10 cellular contexts compared by ENCODE assay signal in genomic region chr7:25952277-25953057, GRCh38.
DNase-seq lines count a peak whose midpoint lies in the region; ATAC-seq, FAIRE-seq and TF ChIP-seq lines count a peak whose summit lies in the region.
"Had no signal": no experiment of that assay in that cellular context is flagged by ENCODE, and none has a peak within 500 bp of the region (broad histone marks: within the 10 kb centered on the region; RNA-seq: fewer than 3 reads in every experiment).

No MANE protein-coding gene starts in this region.

- DNase-seq in NCI-H187 (lab: John Stamatoyannopoulos, UW) (peak; percentile 44 to 72), NCI-H187 treated with DMSO at 0.1 percent for 48 hours (lab: John Stamatoyannopoulos, UW) (no peak), NCI-H2227 treated with DMSO at 0.1 percent for 48 hours (lab: John Stamatoyannopoulos, UW) (peak; percentile 91), endodermal cell (peak; percentile 62), small intestine (peak; percentile 83), germinal center (ENCODE audit: low spot score) (no peak), middle frontal gyrus (ENCODE audit: extremely low spot score, low spot score) (no peak)
- DNase-seq: activated naive CD8-positive, alpha-beta T cell treated with anti-CD3 and anti-CD28 coated beads for 36 hours had no signal

- H3K4me3 ChIP-seq in endodermal cell (ENCODE audit: low read length), result peak overlapping the region; percentile 57
- peak overlapping the region in 1 of 2 donors; percentile 73 for H3K4me3 ChIP-seq in small intestine (ENCODE audit: low read depth in 1 of 2, low read length in 2 of 2)

- H3K36me3 Mint-ChIP-seq in endodermal cell (ENCODE audit: low read depth), result peaks cover 17% of the 10 kb centered on the region
- H3K36me3 Mint-ChIP-seq: activated naive CD8-positive, alpha-beta T cell treated with anti-CD3 and anti-CD28 coated beads for 36 hours had no signal

- peak overlapping the region; percentile 6 for H3K27ac ChIP-seq in endodermal cell (ENCODE audit: low read depth, low read length)
- peak overlapping the region in 1 of 2 donors; percentile 87 for H3K27ac ChIP-seq in small intestine (ENCODE audit: low read depth in 1 of 2, low read length in 1 of 2)

- no peaks in the 10 kb centered on the region for H3K27me3 Mint-ChIP-seq in endodermal cell (ENCODE audit: insufficient read depth)

- 71 to 80% methylated on average over 10 to 18 of the region's 18 CpGs for WGBS in endodermal cell (ENCODE audit: insufficient coverage in 1 of 2, insufficient read length in 1 of 2), 2 experiments
- 15 to 53% (median 30%) methylated on average over 18 of the region's 18 CpGs for WGBS in small intestine, 3 donors

- peaks cover 29% of the 10 kb centered on the region for H3K9me3 Mint-ChIP-seq in endodermal cell
- H3K9me3 Mint-ChIP-seq: activated naive CD8-positive, alpha-beta T cell treated with anti-CD3 and anti-CD28 coated beads for 36 hours had no signal

- TF ChIP-seq CTCF in endodermal cell (conservative IDR thresholded peaks at IDR 0.05), result no peak

- H3K4me1 ChIP-seq in endodermal cell (ENCODE audit: control insufficient read depth, insufficient read depth, low read length) (peaks cover 6% of the 10 kb centered on the region), small intestine (ENCODE audit: control insufficient read depth in 2 of 2, insufficient read depth in 1 of 2, low read depth in 1 of 2, low read length in 1 of 2) (peaks cover 0 to 3% of the 10 kb centered on the region in 2 donors)

- H3K9ac ChIP-seq in endodermal cell (ENCODE audit: extremely low read depth, low read length, poor library complexity, severe bottlenecking), result no peak overlapping the region

- H3K4me3 Mint-ChIP-seq in endodermal cell, result peak overlapping the region; percentile 94

- H3K27me3 ChIP-seq in endodermal cell (ENCODE audit: control insufficient read depth, insufficient read depth, low read length, poor library complexity, severe bottlenecking) (no peaks in the 10 kb centered on the region), small intestine (ENCODE audit: control insufficient read depth in 2 of 2, insufficient read depth in 2 of 2, low read length in 2 of 2) (no peaks in the 10 kb centered on the region)

- ATAC-seq in HG02885 (IDR thresholded peaks at IDR 0.05; ENCODE audit: poor library complexity, unreplicated experiment), result no peak

- peak overlapping the region; percentile 88 for H3K27ac Mint-ChIP-seq in endodermal cell
- H3K27ac Mint-ChIP-seq: activated naive CD8-positive, alpha-beta T cell treated with anti-CD3 and anti-CD28 coated beads for 36 hours had no signal

- peaks cover 41% of the 10 kb centered on the region for H3K4me1 Mint-ChIP-seq in endodermal cell

- peaks cover 38% of the 10 kb centered on the region for H3K9me3 ChIP-seq in endodermal cell (ENCODE audit: control insufficient read depth, low read length)
- H3K9me3 ChIP-seq in small intestine (ENCODE audit: control insufficient read depth, low read depth), result no peaks in the 10 kb centered on the region

- no peak for FAIRE-seq in small intestine (lab: Jason Lieb, UNC)
- FAIRE-seq: A204.1 had no signal

- H3K36me3 ChIP-seq in endodermal cell (ENCODE audit: control insufficient read depth, insufficient read depth, low read length) (peaks cover 8% of the 10 kb centered on the region), small intestine (ENCODE audit: control insufficient read depth in 2 of 2, insufficient read depth in 2 of 2, low read length in 2 of 2) (no peaks in the 10 kb centered on the region)

Comparison
In these comparisons a context has a peak if more than half of its experiments do, and no peak if none do; other contexts are left out.
1. DNase-seq: peak in NCI-H187 (2 of 2), NCI-H2227 treated with DMSO at 0.1 percent for 48 hours (single experiment), endodermal cell (single experiment) and small intestine (single experiment); none in NCI-H187 treated with DMSO at 0.1 percent for 48 hours (single experiment), germinal center (single experiment) and middle frontal gyrus (single experiment).